1 cellular context compared by ENCODE assay signal in genomic region chr17:76161113-76161512, GRCh38.
TF ChIP-seq lines count a peak whose summit lies in the region.

No MANE protein-coding gene starts in this region.

TF ChIP-seq in HepG2, 621 proteins besides CTCF, POLR2A, EP300 and RAD21:
- TF ChIP-seq BCL6 (CRISPR knock-in tag; IDR thresholded peaks at IDR 0.05) (peak; percentile 96), RARA (CRISPR knock-in tag; IDR thresholded peaks at IDR 0.05) (0 out of 2 replicates have a peak, but pooled peaks have one; percentile 32), SOX5 (CRISPR knock-in tag; IDR thresholded peaks at IDR 0.05; ENCODE audit: borderline replicate concordance) (peak; percentile 23), SOX13 (IDR thresholded peaks at IDR 0.05) (no peak), SOX13 (CRISPR knock-in tag; conservative IDR thresholded peaks at IDR 0.05 in 1 of 2, IDR thresholded peaks at IDR 0.05 in 1 of 2) (peak in 1 of 2 experiments; percentile 49; a peak in 1 of 4 replicates), ZUFSP (CRISPR knock-in tag; IDR thresholded peaks at IDR 0.05; ENCODE audit: borderline replicate concordance) (no peak), EED (CRISPR knock-in tag; IDR thresholded peaks at IDR 0.05) (no peak), ZNF274 (CRISPR knock-in tag; IDR thresholded peaks at IDR 0.05) (no peak), XBP1 (CRISPR knock-in tag; IDR thresholded peaks at IDR 0.05) (no peak), SOX6 (IDR thresholded peaks at IDR 0.05) (no peak), SOX6 (CRISPR knock-in tag; IDR thresholded peaks at IDR 0.05) (0 out of 2 replicates have a peak, but pooled peaks have one; percentile 29)
